Comparison of ENCODE assay signal across 9 cellular contexts in the genomic region with DNA sequence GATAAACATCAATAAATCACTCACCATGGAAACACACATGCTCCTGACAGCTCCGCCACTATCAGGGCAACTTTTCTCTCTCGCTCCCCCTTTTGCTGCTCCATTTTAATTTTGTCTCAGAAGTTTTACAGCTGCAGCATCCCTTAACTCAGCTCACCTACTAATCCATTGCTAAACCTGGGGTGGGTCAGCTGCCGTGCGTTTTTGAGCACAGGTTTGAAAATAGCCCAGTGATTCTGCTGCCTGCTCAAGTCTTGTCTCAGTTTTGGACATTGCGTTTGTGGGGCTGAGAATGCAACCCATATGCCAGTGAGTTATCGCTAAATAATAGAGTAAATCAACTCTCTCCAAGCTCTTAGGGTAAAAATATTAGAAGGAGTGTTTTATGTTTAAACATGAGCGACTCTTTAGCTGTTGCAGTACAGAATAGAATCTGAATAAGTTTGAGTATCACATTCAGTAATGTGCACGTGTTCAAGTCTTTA. TPM values are rescaled to one million over a fixed set of nuclear protein-coding genes. Genes with fewer than 3 reads are reported as not detected.
DNase-seq lines count a peak whose midpoint lies in the region; ATAC-seq, FAIRE-seq and TF ChIP-seq lines count a peak whose summit lies in the region.
"Had no signal": no experiment of that assay in that cellular context is flagged by ENCODE, and none has a peak within 500 bp of the region (broad histone marks: within the 10 kb centered on the region; RNA-seq: fewer than 3 reads in every experiment).

No MANE protein-coding gene starts in this region.

- H3K36me3 ChIP-seq in cardiac muscle cell: no peaks in the 10 kb centered on the region
- no peaks in the 10 kb centered on the region for H3K36me3 ChIP-seq in ascending aorta
- H3K36me3 ChIP-seq in upper lobe of left lung: no peaks in the 10 kb centered on the region

- TF ChIP-seq CTCF in cardiac muscle cell (IDR thresholded peaks at IDR 0.05; ENCODE audit: low read depth, low read length): no peak
- TF ChIP-seq CTCF in ascending aorta (IDR thresholded peaks at IDR 0.05): no peak
- TF ChIP-seq CTCF in upper lobe of left lung (IDR thresholded peaks at IDR 0.05): no peak
- TF ChIP-seq CTCF in lower leg skin (IDR thresholded peaks at IDR 0.05): no peak

- intact Hi-C loops in cardiac septum (cut with DNase I): loop anchor here (10.0 kb wide), 1 partner anchor 1612 kb away; the partner anchor contains the start of gene ZNF236
- intact Hi-C loops in ascending aorta (cut with DNase I): loop anchor here (5.0 to 10.0 kb wide), 3 partner anchors 405 to 1282 kb away; partner anchors contain the start of gene ZNF516
- intact Hi-C loops in lower leg skin (cut with DNase I; ENCODE audit: low total_unique reads): no loop called here

- H3K27me3 ChIP-seq in cardiac muscle cell (peaks cover 24% of the 10 kb centered on the region), ascending aorta (no peaks in the 10 kb centered on the region), upper lobe of left lung (no peaks in the 10 kb centered on the region)

- no peak for FAIRE-seq in HTR-8/SVneo (lab: Jason Lieb, UNC)

- H3K4me1 ChIP-seq in cardiac muscle cell (ENCODE audit: low read depth) (peaks cover 13% of the 10 kb centered on the region), ascending aorta (peaks cover 0 to 16% of the 10 kb centered on the region in 2 donors), upper lobe of left lung (peaks cover 38 to 42% (median 40%) of the 10 kb centered on the region in 4 donors)

- no peak for DNase-seq in cardiac muscle cell (ENCODE audit: low read depth in 1 of 2, low spot score in 1 of 2)
- DNase-seq in cardiac septum (ENCODE audit: low spot score): no peak
- no peak for DNase-seq in ascending aorta (ENCODE audit: low spot score in 2 of 2)
- peak; percentile 23 for DNase-seq in medulla oblongata (ENCODE audit: extremely low spot score)
- DNase-seq in upper lobe of left lung: no peak
- no peak for DNase-seq in lower leg skin (ENCODE audit: low spot score in 2 of 2)
- DNase-seq in NK-92 (lab: John Stamatoyannopoulos, UW; ENCODE audit: unreplicated experiment): no peak
- no peak for DNase-seq in HTR-8/SVneo (ENCODE audit: insufficient read length, low spot score)
- DNase-seq: amniotic stem cell had no signal

- H3K4me3 ChIP-seq in cardiac muscle cell: peak overlapping the region; percentile 91
- H3K4me3 ChIP-seq in ascending aorta: peak overlapping the region; percentile 86 to 92
- H3K4me3 ChIP-seq in upper lobe of left lung: peak overlapping the region in 3 of 4 donors; percentile 89 to 98 (median 94)
- no peak overlapping the region for H3K4me3 ChIP-seq in lower leg skin (ENCODE audit: low read depth, poor library complexity, severe bottlenecking)

- H3K27ac ChIP-seq in cardiac muscle cell: no peak overlapping the region
- peak overlapping the region; percentile 66 to 70 for H3K27ac ChIP-seq in ascending aorta
- peak overlapping the region in 3 of 4 donors; percentile 75 to 99 (median 82) for H3K27ac ChIP-seq in upper lobe of left lung

- no peak for ATAC-seq in upper lobe of left lung (ENCODE audit: low FRiP score in 2 of 2)

- TF ChIP-seq EP300 in upper lobe of left lung (IDR thresholded peaks at IDR 0.05): no peak

- TF ChIP-seq POLR2A in upper lobe of left lung (IDR thresholded peaks at IDR 0.05) (no peak), lower leg skin (IDR thresholded peaks at IDR 0.05) (no peak)

- H3K9me3 ChIP-seq in cardiac muscle cell (ENCODE audit: low read depth) (no peaks in the 10 kb centered on the region), ascending aorta (no peaks in the 10 kb centered on the region), upper lobe of left lung (no peaks in the 10 kb centered on the region)

- 61 to 74% methylated on average over 8 of the region's 8 CpGs for WGBS in upper lobe of left lung, 2 donors
- WGBS in lower leg skin, 2 donors: 23 to 32% methylated on average over 8 of the region's 8 CpGs

RNA-seq across cellular contexts. Expression of gene TSHZ1, which starts 2.1 kb away (rescaled TPM):
- total RNA-seq in cardiac muscle cell: 10.6 and 13.5 TPM in 2 replicates
- 5.6 and 6.5 TPM in 2 replicates for polyA plus RNA-seq in cardiac muscle cell
- total RNA-seq in cardiac septum: 13.3 TPM
- total RNA-seq in ascending aorta: 13.3 TPM
- total RNA-seq in upper lobe of left lung: 10 to 100 TPM in 5 of 6 donors, 1 to 10 TPM in 1; 9.1 to 16.5 (median 14.3) TPM
- 10 to 100 TPM; 14.1 to 23.3 (median 17.6) TPM for total RNA-seq in lower leg skin

RNA-seq across cellular contexts. Expression of gene PTGR3, which starts 3.7 kb away (rescaled TPM):
- 11.0 and 21.1 TPM in 2 replicates for total RNA-seq in cardiac muscle cell
- 17.4 and 18.5 TPM in 2 replicates for polyA plus RNA-seq in cardiac muscle cell
- total RNA-seq in cardiac septum: 33.7 TPM
- 10.1 TPM for total RNA-seq in ascending aorta
- total RNA-seq in upper lobe of left lung: 10 to 100 TPM; 12.2 to 36.8 (median 26.5) TPM
- total RNA-seq in lower leg skin: 10 to 100 TPM; 11.7 to 29.3 (median 24.2) TPM
